Comparison of ENCODE assay signal across 14 cellular contexts in the genomic region with DNA sequence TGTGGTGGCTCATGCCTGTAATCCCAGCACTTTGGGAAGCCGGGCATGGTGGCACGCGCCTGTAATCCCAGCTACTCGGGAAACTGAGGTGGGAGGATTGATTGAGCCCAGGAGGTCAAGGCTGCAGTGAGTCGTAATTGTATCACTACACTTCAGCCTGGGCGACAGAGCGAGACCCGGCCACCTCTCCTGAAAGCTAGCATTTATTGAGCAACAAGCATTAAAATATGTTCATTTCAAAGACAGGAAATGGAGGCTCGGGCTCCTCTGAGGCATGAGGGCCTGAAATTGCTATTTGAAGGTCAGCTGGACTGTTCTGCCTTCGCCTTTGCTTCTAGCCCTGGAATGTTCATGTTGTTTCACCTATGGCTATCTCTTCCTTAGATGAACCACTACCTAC. TPM values are rescaled to one million over a fixed set of nuclear protein-coding genes. Genes with fewer than 3 reads are reported as not detected.
DNase-seq lines count a peak whose midpoint lies in the region; ATAC-seq, FAIRE-seq and TF ChIP-seq lines count a peak whose summit lies in the region.
"Had no signal": no experiment of that assay in that cellular context is flagged by ENCODE, and none has a peak within 500 bp of the region (broad histone marks: within the 10 kb centered on the region; RNA-seq: fewer than 3 reads in every experiment).

No MANE protein-coding gene starts in this region.

- H3K27me3 Mint-ChIP-seq in glutamatergic neuron (ENCODE audit: unreplicated experiment): peaks cover 6% of the 10 kb centered on the region
- H3K27me3 Mint-ChIP-seq: CD4-positive, alpha-beta memory T cell had no signal

- intact Hi-C loops in Right ventricle myocardium superior (cut with DNase I): no loop called here
- intact Hi-C loops in cardiac septum (cut with DNase I): no loop called here

- peaks cover 14% of the 10 kb centered on the region for H3K4me1 Mint-ChIP-seq in stimulated activated effector memory CD8-positive, alpha-beta T cell treated with anti-CD3 and anti-CD28 coated beads, Interleukin-12 subunit alpha, Interleukin-12 subunit beta, amount 100 ng/mL, for 72 hours
- H3K4me1 Mint-ChIP-seq in glutamatergic neuron (ENCODE audit: low read depth, unreplicated experiment): peaks cover 9% of the 10 kb centered on the region

- TF ChIP-seq CTCF in fibroblast of villous mesenchyme (IDR thresholded peaks at IDR 0.05; ENCODE audit: insufficient read depth, low read depth, low read length) (no peak), glutamatergic neuron (IDR thresholded peaks at IDR 0.05; ENCODE audit: partially characterized antibody, unreplicated experiment) (no peak)

- FAIRE-seq in RCC 7860 (lab: Jason Lieb, UNC): no peak
- FAIRE-seq: A549, H54 had no signal

- peak; percentile 13 for DNase-seq in Right ventricle myocardium superior
- DNase-seq in cardiac septum (ENCODE audit: low spot score): no peak
- peak; percentile 33 for DNase-seq in RCC 7860 (ENCODE audit: low spot score)
- peak; percentile 25 for DNase-seq in fibroblast of villous mesenchyme (ENCODE audit: low read depth)
- DNase-seq in stimulated activated effector memory CD8-positive, alpha-beta T cell treated with anti-CD3 and anti-CD28 coated beads, Interleukin-12 subunit alpha, Interleukin-12 subunit beta, amount 100 ng/mL, for 72 hours (ENCODE audit: low spot score in 2 of 2): no peak
- DNase-seq in dedifferentiated amniotic fluid mesenchymal stem cell (ENCODE audit: extremely low spot score): no peak
- no peak for DNase-seq in glutamatergic neuron
- DNase-seq: CD4-positive, alpha-beta memory T cell; NCI-H1048; PC-9; SHP77 treated with DMSO at 0.1 percent for 48 hours had no signal

- no peak overlapping the region for H3K4me3 ChIP-seq in fibroblast of villous mesenchyme (ENCODE audit: low read depth, low read length)
- H3K4me3 ChIP-seq: A549, PC-9 had no signal

- no peak overlapping the region for H3K4me3 Mint-ChIP-seq in stimulated activated effector memory CD8-positive, alpha-beta T cell treated with anti-CD3 and anti-CD28 coated beads, Interleukin-12 subunit alpha, Interleukin-12 subunit beta, amount 100 ng/mL, for 72 hours
- H3K4me3 Mint-ChIP-seq in glutamatergic neuron (ENCODE audit: unreplicated experiment): no peak overlapping the region
- H3K4me3 Mint-ChIP-seq: CD4-positive, alpha-beta memory T cell had no signal

- ATAC-seq in Right ventricle myocardium superior (ENCODE audit: poor library complexity) (no peak), HG02798 (IDR thresholded peaks at IDR 0.05; ENCODE audit: poor library complexity, unreplicated experiment) (no peak)
- ATAC-seq in stimulated activated effector memory CD8-positive, alpha-beta T cell treated with anti-CD3 and anti-CD28 coated beads, Interleukin-12 subunit alpha, Interleukin-12 subunit beta, amount 100 ng/mL, for 72 hours: no peak
- ATAC-seq: A549 had no signal

- H3K27ac Mint-ChIP-seq in stimulated activated effector memory CD8-positive, alpha-beta T cell treated with anti-CD3 and anti-CD28 coated beads, Interleukin-12 subunit alpha, Interleukin-12 subunit beta, amount 100 ng/mL, for 72 hours: peak overlapping the region; percentile 27
- no peak overlapping the region for H3K27ac Mint-ChIP-seq in glutamatergic neuron (ENCODE audit: unreplicated experiment)

- no peaks in the 10 kb centered on the region for H3K9me3 Mint-ChIP-seq in stimulated activated effector memory CD8-positive, alpha-beta T cell treated with anti-CD3 and anti-CD28 coated beads, Interleukin-12 subunit alpha, Interleukin-12 subunit beta, amount 100 ng/mL, for 72 hours
- peaks cover 8% of the 10 kb centered on the region for H3K9me3 Mint-ChIP-seq in glutamatergic neuron (ENCODE audit: unreplicated experiment)

- peaks cover 34% of the 10 kb centered on the region for H3K36me3 Mint-ChIP-seq in stimulated activated effector memory CD8-positive, alpha-beta T cell treated with anti-CD3 and anti-CD28 coated beads, Interleukin-12 subunit alpha, Interleukin-12 subunit beta, amount 100 ng/mL, for 72 hours
- H3K36me3 Mint-ChIP-seq in glutamatergic neuron (ENCODE audit: unreplicated experiment): no peaks in the 10 kb centered on the region

RNA-seq across cellular contexts. Expression of a gene that starts 34.5 kb away (rescaled TPM):
- total RNA-seq in Right ventricle myocardium superior: not detected
- total RNA-seq in cardiac septum: not detected
- total RNA-seq in fibroblast of villous mesenchyme: under 0.01 TPM in 1 of 2 replicates, not detected in the other
- not detected for total RNA-seq in glutamatergic neuron (ENCODE audit: unreplicated experiment)
- total RNA-seq: CD4-positive, alpha-beta memory T cell; PC-9 had no signal

RNA-seq across cellular contexts. Expression of a gene that starts 35.7 kb away (rescaled TPM):
- total RNA-seq in Right ventricle myocardium superior: 91.1 TPM
- total RNA-seq in cardiac septum: 101 TPM
- 71.5 and 72.5 TPM in 2 replicates for total RNA-seq in fibroblast of villous mesenchyme
- 64.5 TPM for total RNA-seq in glutamatergic neuron (ENCODE audit: unreplicated experiment)

RNA-seq across cellular contexts. Expression of a gene that starts 37.8 kb away (rescaled TPM):
- total RNA-seq in Right ventricle myocardium superior (14.6 TPM), cardiac septum (14.5 TPM), fibroblast of villous mesenchyme (90.5 and 104 TPM in 2 replicates), glutamatergic neuron (ENCODE audit: unreplicated experiment) (37.8 TPM)

RNA-seq across cellular contexts. Expression of a gene that starts 50.5 kb away (rescaled TPM):
- total RNA-seq in Right ventricle myocardium superior (17.1 TPM), cardiac septum (14.1 TPM), fibroblast of villous mesenchyme (15.1 and 16.0 TPM in 2 replicates), glutamatergic neuron (ENCODE audit: unreplicated experiment) (27.7 TPM)

Comparison
In these comparisons a context has a peak if more than half of its experiments do, and no peak if none do; other contexts are left out.
1. DNase-seq: peak in Right ventricle myocardium superior (single experiment), RCC 7860 (single experiment) and fibroblast of villous mesenchyme (single experiment); none in cardiac septum (single experiment), stimulated activated effector memory CD8-positive, alpha-beta T cell treated with anti-CD3 and anti-CD28 coated beads, Interleukin-12 subunit alpha, Interleukin-12 subunit beta, amount 100 ng/mL, for 72 hours (0 of 2), dedifferentiated amniotic fluid mesenchymal stem cell (single experiment) and glutamatergic neuron (single experiment).